Comparison of ENCODE assay signal across 27 cellular contexts in the genomic region with DNA sequence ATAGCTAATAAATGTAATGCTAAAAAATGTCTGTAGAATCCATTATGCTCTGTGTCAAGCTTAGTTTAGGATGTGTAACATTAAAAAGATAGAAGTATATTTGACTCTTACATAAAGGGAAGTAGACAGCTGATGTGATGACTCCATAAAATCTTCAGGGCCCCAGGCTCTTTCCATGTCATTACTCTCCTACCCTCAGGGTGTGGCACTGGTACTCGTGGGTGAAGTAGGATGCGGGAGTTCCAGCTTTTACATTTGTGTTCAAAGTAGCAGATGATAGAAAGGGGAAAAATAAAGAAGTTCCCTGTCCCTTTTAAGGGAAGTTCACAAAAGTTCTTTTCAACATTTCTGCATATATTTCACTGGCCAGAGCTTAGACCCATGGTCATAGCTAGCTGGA.
"Had no signal": no experiment of that assay in that cellular context is flagged by ENCODE, and none has a peak within 500 bp of the region (broad histone marks: within the 10 kb centered on the region; RNA-seq: fewer than 3 reads in every experiment).

No MANE protein-coding gene starts in this region.

- H3K36me3 ChIP-seq: stomach, suprapubic skin, thoracic aorta, thyroid gland, tibial artery, tibial nerve, transverse colon, upper lobe of left lung, upper lobe of right lung, uterus, vagina had no signal

- H3K36me3 Mint-ChIP-seq: stimulated activated effector memory CD8-positive, alpha-beta T cell treated with anti-CD3 and anti-CD28 coated beads, Interleukin-12 subunit alpha, Interleukin-12 subunit beta, amount 100 ng/mL, for 72 hours; stimulated activated memory B cell treated with anti-CD40 and anti-IgM and Interleukin-4, amounts not matched to agents 10 μg/mL and 1 μg/mL and 100 μg/mL, for 72 hours; stimulated activated naive B cell treated with anti-CD40 and anti-IgM and Interleukin-4, amounts not matched to agents 10 μg/mL and 1 μg/mL and 100 μg/mL, for 72 hours; type B pancreatic cell had no signal

- H3K4me3 ChIP-seq: stomach, suprapubic skin, testis, thoracic aorta, thyroid gland, tibial artery, tibial nerve, transverse colon, upper lobe of left lung, upper lobe of right lung, uterus, vagina had no signal

- DNase-seq: stimulated activated CD4-positive, alpha-beta T cell treated with anti-CD3 and anti-CD28 coated beads, Interleukin-2, amount 100 ng/mL, for 48 hours; stimulated activated CD4-positive, alpha-beta T cell treated with anti-CD3 and anti-CD28 coated beads, Interleukin-4, amount 100 ng/mL, for 1 hour; stimulated activated CD4-positive, alpha-beta T cell treated with anti-CD3 and anti-CD28 coated beads, Interleukin-4, amount 100 ng/mL, for 24 hours; stimulated activated CD4-positive, alpha-beta T cell treated with anti-CD3 and anti-CD28 coated beads, Interleukin-4, amount 100 ng/mL, for 4 hours; stimulated activated CD8-positive, alpha-beta memory T cell treated with anti-CD3 and anti-CD28 coated beads, Interleukin-4, amount 100 ng/mL, for 48 hours; stimulated activated naive B cell treated with anti-CD40 and anti-IgM and Interleukin-4, amounts not matched to agents 10 μg/mL and 1 μg/mL and 100 μg/mL, for 72 hours; stimulated activated naive CD4-positive, alpha-beta T cell; stimulated activated naive CD4-positive, alpha-beta T cell treated with Interleukin-2 at 50 U/mL for 16 hours; stimulated activated naive CD8-positive, alpha-beta T cell treated with anti-CD3 and anti-CD28 coated beads, Interleukin-15, amount 100 ng/mL, for 72 hours; stimulated activated naive CD8-positive, alpha-beta T cell treated with anti-CD3 and anti-CD28 coated beads, Interleukin-15, Interleukin-2, amounts not matched to agents 100 U/mL and 50 U/mL, for 24 hours; stomach; substantia nigra; testis; thyroid gland; tibial artery; transverse colon; upper lobe of left lung; upper lobe of right lung; uterus had no signal

- H3K27me3 Mint-ChIP-seq: stimulated activated naive CD8-positive, alpha-beta T cell treated with anti-CD3 and anti-CD28 coated beads, Interleukin-15, amount 100 ng/mL, for 72 hours; type B pancreatic cell had no signal

- H3K4me1 Mint-ChIP-seq: stimulated activated effector memory CD8-positive, alpha-beta T cell treated with anti-CD3 and anti-CD28 coated beads, Interleukin-12 subunit alpha, Interleukin-12 subunit beta, amount 100 ng/mL, for 72 hours; stimulated activated memory B cell treated with anti-CD40 and anti-IgM and Interleukin-4, amounts not matched to agents 10 μg/mL and 1 μg/mL and 100 μg/mL, for 72 hours; stimulated activated naive B cell treated with anti-CD40 and anti-IgM and Interleukin-4, amounts not matched to agents 10 μg/mL and 1 μg/mL and 100 μg/mL, for 72 hours; stimulated activated naive CD8-positive, alpha-beta T cell treated with anti-CD3 and anti-CD28 coated beads, Interleukin-15, amount 100 ng/mL, for 72 hours had no signal

- ATAC-seq: stimulated activated effector memory CD8-positive, alpha-beta T cell treated with anti-CD3 and anti-CD28 coated beads, Interleukin-12 subunit alpha, Interleukin-12 subunit beta, amount 100 ng/mL, for 72 hours; stimulated activated memory B cell treated with anti-CD40 and anti-IgM and Interleukin-4, amounts not matched to agents 10 μg/mL and 1 μg/mL and 100 μg/mL, for 72 hours; stimulated activated naive B cell treated with anti-CD40 and anti-IgM and Interleukin-4, amounts not matched to agents 10 μg/mL and 1 μg/mL and 100 μg/mL, for 72 hours; stimulated activated naive CD8-positive, alpha-beta T cell treated with anti-CD3 and anti-CD28 coated beads, Interleukin-15, amount 100 ng/mL, for 72 hours; stimulated activated naive CD8-positive, alpha-beta T cell treated with anti-CD3 and anti-CD28 coated beads, Interleukin-15, Interleukin-2, amounts not matched to agents 100 U/mL and 50 U/mL, for 24 hours; upper lobe of right lung had no signal

- H3K9me3 Mint-ChIP-seq: stimulated activated naive B cell treated with anti-CD40 and anti-IgM and Interleukin-4, amounts not matched to agents 10 μg/mL and 1 μg/mL and 100 μg/mL, for 72 hours; type B pancreatic cell had no signal

- H3K27me3 ChIP-seq: stomach, suprapubic skin, testis, thyroid gland, tibial artery, tibial nerve, transverse colon, upper lobe of left lung, upper lobe of right lung, uterus, vagina had no signal

- H3K27ac ChIP-seq: stomach, suprapubic skin, testis, thoracic aorta, thyroid gland, tibial artery, tibial nerve, transverse colon, upper lobe of left lung, upper lobe of right lung, uterus, vagina had no signal

- H3K27ac Mint-ChIP-seq: stimulated activated effector memory CD8-positive, alpha-beta T cell treated with anti-CD3 and anti-CD28 coated beads, Interleukin-12 subunit alpha, Interleukin-12 subunit beta, amount 100 ng/mL, for 72 hours; stimulated activated memory B cell treated with anti-CD40 and anti-IgM and Interleukin-4, amounts not matched to agents 10 μg/mL and 1 μg/mL and 100 μg/mL, for 72 hours; stimulated activated naive B cell treated with anti-CD40 and anti-IgM and Interleukin-4, amounts not matched to agents 10 μg/mL and 1 μg/mL and 100 μg/mL, for 72 hours; stimulated activated naive CD8-positive, alpha-beta T cell treated with anti-CD3 and anti-CD28 coated beads, Interleukin-15, amount 100 ng/mL, for 72 hours; stimulated activated naive CD8-positive, alpha-beta T cell treated with anti-CD3 and anti-CD28 coated beads, Interleukin-15, Interleukin-2, amounts not matched to agents 100 ng/mL and 50 ng/mL, for 24 hours; type B pancreatic cell had no signal

- H3K4me1 ChIP-seq: stomach, suprapubic skin, testis, thyroid gland, tibial artery, tibial nerve, transverse colon, upper lobe of left lung, upper lobe of right lung, uterus, vagina had no signal

- H3K4me3 Mint-ChIP-seq: stimulated activated effector memory CD8-positive, alpha-beta T cell treated with anti-CD3 and anti-CD28 coated beads, Interleukin-12 subunit alpha, Interleukin-12 subunit beta, amount 100 ng/mL, for 72 hours; stimulated activated memory B cell treated with anti-CD40 and anti-IgM and Interleukin-4, amounts not matched to agents 10 μg/mL and 1 μg/mL and 100 μg/mL, for 72 hours; stimulated activated naive B cell treated with anti-CD40 and anti-IgM and Interleukin-4, amounts not matched to agents 10 μg/mL and 1 μg/mL and 100 μg/mL, for 72 hours; stimulated activated naive CD8-positive, alpha-beta T cell treated with anti-CD3 and anti-CD28 coated beads, Interleukin-15, amount 100 ng/mL, for 72 hours; stimulated activated naive CD8-positive, alpha-beta T cell treated with anti-CD3 and anti-CD28 coated beads, Interleukin-15, Interleukin-2, amounts not matched to agents 100 ng/mL and 50 ng/mL, for 24 hours; type B pancreatic cell had no signal

- H3K9me3 ChIP-seq: stomach, suprapubic skin, testis, thoracic aorta, thyroid gland, tibial artery, tibial nerve, transverse colon, upper lobe of left lung, upper lobe of right lung, uterus, vagina had no signal
